Comparison of ENCODE assay signal across 14 cellular contexts in genomic region chr19:789473-790052, GRCh38. TPM values are rescaled to one million over a fixed set of nuclear protein-coding genes. Genes with fewer than 3 reads are reported as not detected.
A peak's percentile ranks its signal among the peaks of the same experiment; 100 is the strongest.
DNase-seq lines count a peak whose midpoint lies in the region; ATAC-seq and TF ChIP-seq lines count a peak whose summit lies in the region.
"Had no signal": no experiment of that assay in that cellular context is flagged by ENCODE, and none has a peak within 500 bp of the region (broad histone marks: within the 10 kb centered on the region; RNA-seq: fewer than 3 reads in every experiment).

No MANE protein-coding gene starts in this region.

- H3K9me3 ChIP-seq in NT2/D1 (ENCODE audit: insufficient read depth, low read length) = no peaks in the 10 kb centered on the region
- no peaks in the 10 kb centered on the region for H3K9me3 ChIP-seq in ectodermal cell (ENCODE audit: control insufficient read depth, low read length)
- no peaks in the 10 kb centered on the region for H3K9me3 ChIP-seq in stomach
- H3K9me3 ChIP-seq in naive thymus-derived CD4-positive, alpha-beta T cell (ENCODE audit: control insufficient read depth in 2 of 3, low read length in 3 of 3) = no peaks in the 10 kb centered on the region

- TF ChIP-seq POLR2A in stomach (IDR thresholded peaks at IDR 0.05) = no peak

- no peak overlapping the region for H3K4me3 Mint-ChIP-seq in naive thymus-derived CD4-positive, alpha-beta T cell
- H3K4me3 Mint-ChIP-seq in stimulated activated memory B cell treated with anti-CD40 and anti-IgM and Interleukin-4, amounts not matched to agents 10 μg/mL and 1 μg/mL and 100 μg/mL, for 72 hours = no peak overlapping the region
- no peak overlapping the region for H3K4me3 Mint-ChIP-seq in activated T-cell treated with anti-CD3 and anti-CD28 coated beads, Interleukin-2, amount 50 U/mL, for 72 hours

- H3K4me1 ChIP-seq in NT2/D1 (ENCODE audit: insufficient read depth, insufficient read length) (peaks cover 16% of the 10 kb centered on the region), ectodermal cell (ENCODE audit: control insufficient read depth, insufficient read depth, low read length) (peaks cover 13% of the 10 kb centered on the region), stomach (peaks cover 0 to 21% (median 9%) of the 10 kb centered on the region in 4 donors)
- H3K4me1 ChIP-seq in naive thymus-derived CD4-positive, alpha-beta T cell (ENCODE audit: control insufficient read depth in 2 of 2, insufficient read depth in 2 of 2, low read length in 2 of 2) = no peaks in the 10 kb centered on the region

- H3K27me3 Mint-ChIP-seq in naive thymus-derived CD4-positive, alpha-beta T cell = peaks cover 0 to 11% (median 0%) of the 10 kb centered on the region in 5 donors
- peaks cover 35% of the 10 kb centered on the region for H3K27me3 Mint-ChIP-seq in stimulated activated memory B cell treated with anti-CD40 and anti-IgM and Interleukin-4, amounts not matched to agents 10 μg/mL and 1 μg/mL and 100 μg/mL, for 72 hours
- peaks cover 6% of the 10 kb centered on the region for H3K27me3 Mint-ChIP-seq in activated T-cell treated with anti-CD3 and anti-CD28 coated beads, Interleukin-2, amount 50 U/mL, for 72 hours (ENCODE audit: low read depth)

- 40% methylated on average over 21 of the region's 21 CpGs for WGBS in ectodermal cell, 2 experiments
- 55 to 68% (median 67%) methylated on average over 21 of the region's 21 CpGs for WGBS in stomach, 5 donors

- intact Hi-C loops in stomach (cut with DNase I; ENCODE audit: low total_unique reads) = no loop called here
- intact Hi-C loops in naive thymus-derived CD4-positive, alpha-beta T cell (cut with micrococcal nuclease) = loop anchor here in 1 of 2 donors (10.0 kb wide), 1 partner anchor 455 kb away; the partner anchor contains the start of genes ATP5F1D and MIDN

- H3K27me3 ChIP-seq in NT2/D1 (ENCODE audit: insufficient read depth, insufficient read length) = no peaks in the 10 kb centered on the region
- no peaks in the 10 kb centered on the region for H3K27me3 ChIP-seq in ectodermal cell (ENCODE audit: control insufficient read depth, insufficient read depth, low read length, poor library complexity, severe bottlenecking)
- no peaks in the 10 kb centered on the region for H3K27me3 ChIP-seq in stomach
- no peaks in the 10 kb centered on the region for H3K27me3 ChIP-seq in naive thymus-derived CD4-positive, alpha-beta T cell (ENCODE audit: control insufficient read depth in 2 of 2, insufficient read depth in 2 of 2, low read length in 2 of 2)

- CTCF ChIA-PET in naive thymus-derived CD4-positive, alpha-beta T cell (lab: Charles Lee) = no interaction called here

- no peak for TF ChIP-seq CTCF in stomach (IDR thresholded peaks at IDR 0.05)

- no peak overlapping the region for H3K4me3 ChIP-seq in NT2/D1 (ENCODE audit: insufficient read length, low read depth)
- peak overlapping the region; percentile 6 for H3K4me3 ChIP-seq in ectodermal cell (ENCODE audit: insufficient read depth, low read depth, low read length)
- H3K4me3 ChIP-seq in stomach = no peak overlapping the region
- H3K4me3 ChIP-seq in naive thymus-derived CD4-positive, alpha-beta T cell (ENCODE audit: low read length) = no peak overlapping the region

- TF ChIP-seq EP300 in stomach (IDR thresholded peaks at IDR 0.05) = no peak

- no peaks in the 10 kb centered on the region for H3K9me3 Mint-ChIP-seq in naive thymus-derived CD4-positive, alpha-beta T cell
- H3K9me3 Mint-ChIP-seq in stimulated activated memory B cell treated with anti-CD40 and anti-IgM and Interleukin-4, amounts not matched to agents 10 μg/mL and 1 μg/mL and 100 μg/mL, for 72 hours = no peaks in the 10 kb centered on the region
- H3K9me3 Mint-ChIP-seq in activated T-cell treated with anti-CD3 and anti-CD28 coated beads, Interleukin-2, amount 50 U/mL, for 72 hours = no peaks in the 10 kb centered on the region

- peak overlapping the region; percentile 37 for H3K27ac ChIP-seq in ectodermal cell (ENCODE audit: insufficient read depth, low read depth, low read length, poor library complexity, severe bottlenecking)
- peak overlapping the region; percentile 22 to 71 (median 62) for H3K27ac ChIP-seq in stomach
- no peak overlapping the region for H3K27ac ChIP-seq in naive thymus-derived CD4-positive, alpha-beta T cell (ENCODE audit: low read depth, low read length)

- no peak for DNase-seq in NT2/D1 (ENCODE audit: low read depth, low spot score)
- no peak for DNase-seq in left lobe of liver (ENCODE audit: low spot score)
- DNase-seq in stomach = no peak
- DNase-seq in naive thymus-derived CD4-positive, alpha-beta T cell = no peak
- DNase-seq in GM19238 (ENCODE audit: insufficient read length, low spot score) = no peak
- no peak for DNase-seq in activated T-cell treated with anti-CD3 and anti-CD28 coated beads, Interleukin-2, amount 50 U/mL, for 72 hours
- DNase-seq: effector CD8-positive, alpha-beta T cell; NCI-H345; stimulated activated CD4-positive, alpha-beta T cell treated with anti-CD3 and anti-CD28 coated beads, Interleukin-15, amount 100 ng/mL, for 24 hours; T-helper 1 cell had no signal

- no peaks in the 10 kb centered on the region for H3K36me3 Mint-ChIP-seq in naive thymus-derived CD4-positive, alpha-beta T cell
- no peaks in the 10 kb centered on the region for H3K36me3 Mint-ChIP-seq in stimulated activated memory B cell treated with anti-CD40 and anti-IgM and Interleukin-4, amounts not matched to agents 10 μg/mL and 1 μg/mL and 100 μg/mL, for 72 hours
- H3K36me3 Mint-ChIP-seq in activated T-cell treated with anti-CD3 and anti-CD28 coated beads, Interleukin-2, amount 50 U/mL, for 72 hours (ENCODE audit: insufficient read depth in 2 of 2) = no peaks in the 10 kb centered on the region

- H3K9ac ChIP-seq in NT2/D1 (ENCODE audit: insufficient read length, low read depth) = peak overlapping the region; percentile 69

- POLR2A ChIA-PET in naive thymus-derived CD4-positive, alpha-beta T cell (lab: Charles Lee) = no interaction called here

- H3K36me3 ChIP-seq in NT2/D1 (ENCODE audit: insufficient read depth, insufficient read length, low read length) (peaks cover 19% of the 10 kb centered on the region), ectodermal cell (ENCODE audit: control insufficient read depth, insufficient read depth, low read length) (no peaks in the 10 kb centered on the region), stomach (no peaks in the 10 kb centered on the region)
- H3K36me3 ChIP-seq in naive thymus-derived CD4-positive, alpha-beta T cell (ENCODE audit: control insufficient read depth in 2 of 3, insufficient read depth in 3 of 3, low read length in 3 of 3) = no peaks in the 10 kb centered on the region

- ATAC-seq in left lobe of liver = peak; percentile 60
- no peak for ATAC-seq in naive thymus-derived CD4-positive, alpha-beta T cell
- ATAC-seq in stimulated activated memory B cell treated with anti-CD40 and anti-IgM and Interleukin-4, amounts not matched to agents 10 μg/mL and 1 μg/mL and 100 μg/mL, for 72 hours = no peak
- no peak for ATAC-seq in activated T-cell treated with anti-CD3 and anti-CD28 coated beads, Interleukin-2, amount 50 U/mL, for 72 hours (replicated peaks in 1 of 2)

- peak overlapping the region in 4 of 9 donors; percentile 20 to 58 (median 50) for H3K27ac Mint-ChIP-seq in naive thymus-derived CD4-positive, alpha-beta T cell
- no peak overlapping the region for H3K27ac Mint-ChIP-seq in stimulated activated memory B cell treated with anti-CD40 and anti-IgM and Interleukin-4, amounts not matched to agents 10 μg/mL and 1 μg/mL and 100 μg/mL, for 72 hours
- no peak overlapping the region for H3K27ac Mint-ChIP-seq in activated T-cell treated with anti-CD3 and anti-CD28 coated beads, Interleukin-2, amount 50 U/mL, for 72 hours

- H3K4me1 Mint-ChIP-seq in naive thymus-derived CD4-positive, alpha-beta T cell = peaks cover 0 to 7% (median 0%) of the 10 kb centered on the region in 7 donors
- H3K4me1 Mint-ChIP-seq in stimulated activated memory B cell treated with anti-CD40 and anti-IgM and Interleukin-4, amounts not matched to agents 10 μg/mL and 1 μg/mL and 100 μg/mL, for 72 hours = peaks cover 8% of the 10 kb centered on the region
- H3K4me1 Mint-ChIP-seq in activated T-cell treated with anti-CD3 and anti-CD28 coated beads, Interleukin-2, amount 50 U/mL, for 72 hours (ENCODE audit: low read depth) = no peaks in the 10 kb centered on the region

RNA-seq across cellular contexts. Expression of gene PTBP1, which starts 7.7 kb away (rescaled TPM):
- 477 TPM for polyA plus RNA-seq in ectodermal cell (2013, experiment 1 of 4)
- 476 TPM for polyA plus RNA-seq in ectodermal cell (2013, experiment 2 of 4)
- 331 TPM for polyA plus RNA-seq in ectodermal cell (2013, experiment 3 of 4)
- polyA plus RNA-seq in ectodermal cell (2013, experiment 4 of 4) = 345 TPM
- total RNA-seq in left lobe of liver (115 TPM), stomach (100 to 1,000 TPM in 4 of 5 donors, 10 to 100 TPM in 1; 92.9 to 539 (median 173) TPM)
- 10 to 100 TPM; 74.8 to 80.9 (median 74.8) TPM for polyA plus RNA-seq in stomach
- 100 to 1,000 TPM; 313 to 524 (median 326) TPM for total RNA-seq in naive thymus-derived CD4-positive, alpha-beta T cell
- polyA plus RNA-seq in naive thymus-derived CD4-positive, alpha-beta T cell = 100 to 1,000 TPM; 113 to 227 TPM
- total RNA-seq in activated T-cell treated with anti-CD3 and anti-CD28 coated beads, Interleukin-2, amount 50 U/mL, for 72 hours = 100 to 1,000 TPM; 515 to 611 TPM

RNA-seq across cellular contexts. Expression of gene PLPPR3, which starts 32.2 kb away (rescaled TPM):
- 96.2 TPM for polyA plus RNA-seq in ectodermal cell (2013, experiment 1 of 4)
- 106 TPM for polyA plus RNA-seq in ectodermal cell (2013, experiment 2 of 4)
- polyA plus RNA-seq in ectodermal cell (2013, experiment 3 of 4) = 100 TPM
- polyA plus RNA-seq in ectodermal cell (2013, experiment 4 of 4) = 110 TPM
- not detected for total RNA-seq in left lobe of liver
- under 1 TPM in 1 of 5 donors, not detected in 4; 0.55 TPM for total RNA-seq in stomach
- under 1 TPM in 1 of 3 donors, not detected in 2; 0.46 TPM for polyA plus RNA-seq in stomach
- total RNA-seq in naive thymus-derived CD4-positive, alpha-beta T cell = not detected
- polyA plus RNA-seq in naive thymus-derived CD4-positive, alpha-beta T cell = not detected
- total RNA-seq in activated T-cell treated with anti-CD3 and anti-CD28 coated beads, Interleukin-2, amount 50 U/mL, for 72 hours = not detected
- total RNA-seq: HT-29, subcutaneous adipose tissue had no signal

RNA-seq across cellular contexts. Expression of gene AZU1, which starts 38.1 kb away (rescaled TPM):
- 1.1 TPM for polyA plus RNA-seq in ectodermal cell (2013, experiment 1 of 4)
- polyA plus RNA-seq in ectodermal cell (2013, experiment 2 of 4) = 1.9 TPM
- 1.0 TPM for polyA plus RNA-seq in ectodermal cell (2013, experiment 3 of 4)
- 1.0 TPM for polyA plus RNA-seq in ectodermal cell (2013, experiment 4 of 4)
- 0.60 TPM for total RNA-seq in left lobe of liver
- under 1 TPM in 1 of 5 donors, not detected in 4; 0.55 TPM for total RNA-seq in stomach
- 1 to 10 TPM in 1 of 3 donors, under 1 TPM in 2; 0.53 to 1.5 (median 1.00) TPM for polyA plus RNA-seq in stomach
- 1 to 10 TPM in 1 of 5 experiments, under 1 TPM in 1, not detected in 3; 0.64 to 4.1 TPM for total RNA-seq in naive thymus-derived CD4-positive, alpha-beta T cell
- polyA plus RNA-seq in naive thymus-derived CD4-positive, alpha-beta T cell = not detected
- not detected for total RNA-seq in activated T-cell treated with anti-CD3 and anti-CD28 coated beads, Interleukin-2, amount 50 U/mL, for 72 hours
- total RNA-seq: HT-29 had no signal

RNA-seq across cellular contexts. Expression of gene MISP, which starts 38.7 kb away (rescaled TPM):
- 0.17 TPM for polyA plus RNA-seq in ectodermal cell (2013, experiment 1 of 4)
- 0.14 TPM for polyA plus RNA-seq in ectodermal cell (2013, experiment 2 of 4)
- 0.21 TPM for polyA plus RNA-seq in ectodermal cell (2013, experiment 3 of 4)
- not detected for polyA plus RNA-seq in ectodermal cell (2013, experiment 4 of 4)
- total RNA-seq in left lobe of liver (0.18 TPM), stomach (100 to 1,000 TPM in 1 of 5 donors, 10 to 100 TPM in 3, 1 to 10 TPM in 1; 5.3 to 149 (median 27.7) TPM)
- 10 to 100 TPM in 2 of 3 donors, 1 to 10 TPM in 1; 2.1 to 12.9 (median 12.5) TPM for polyA plus RNA-seq in stomach
- total RNA-seq in naive thymus-derived CD4-positive, alpha-beta T cell = not detected
- polyA plus RNA-seq in naive thymus-derived CD4-positive, alpha-beta T cell = not detected
- total RNA-seq in activated T-cell treated with anti-CD3 and anti-CD28 coated beads, Interleukin-2, amount 50 U/mL, for 72 hours = not detected
- total RNA-seq: subcutaneous adipose tissue had no signal

RNA-seq across cellular contexts. Expression of gene PRTN3, which starts 51.2 kb away (rescaled TPM):
- polyA plus RNA-seq in ectodermal cell (2013, experiment 1 of 4) = not detected
- 0.32 TPM for polyA plus RNA-seq in ectodermal cell (2013, experiment 2 of 4)
- polyA plus RNA-seq in ectodermal cell (2013, experiment 3 of 4) = not detected
- polyA plus RNA-seq in ectodermal cell (2013, experiment 4 of 4) = 1.1 TPM
- 0.23 TPM for total RNA-seq in left lobe of liver
- total RNA-seq in stomach = 1 to 10 TPM in 1 of 5 donors, not detected in 4; 2.6 TPM
- polyA plus RNA-seq in stomach = under 1 TPM in 1 of 3 donors, not detected in 2; 0.15 TPM
- 1 to 10 TPM in 1 of 5 experiments, not detected in 4; 2.7 TPM for total RNA-seq in naive thymus-derived CD4-positive, alpha-beta T cell
- polyA plus RNA-seq in naive thymus-derived CD4-positive, alpha-beta T cell = not detected
- not detected for total RNA-seq in activated T-cell treated with anti-CD3 and anti-CD28 coated beads, Interleukin-2, amount 50 U/mL, for 72 hours
- total RNA-seq: HT-29, subcutaneous adipose tissue had no signal
